Comparison of ENCODE assay signal across 8 cellular contexts in genomic region chr20:58652606-58653303, GRCh38. TPM values are rescaled to one million over a fixed set of nuclear protein-coding genes. Genes with fewer than 3 reads are reported as not detected.
DNase-seq lines count a peak whose midpoint lies in the region; ATAC-seq, FAIRE-seq and TF ChIP-seq lines count a peak whose summit lies in the region.

No MANE protein-coding gene starts in this region.

- peak overlapping the region; percentile 89 to 99 (median 98) for H3K4me3 Mint-ChIP-seq in naive B cell

- no peaks in the 10 kb centered on the region for H3K27me3 Mint-ChIP-seq in naive B cell

- peaks cover 17% of the 10 kb centered on the region for H3K27me3 ChIP-seq in MM.1S (replicated peaks; ENCODE audit: insufficient read depth, low read length)
- H3K27me3 ChIP-seq in bronchial epithelial cell (ENCODE audit: control insufficient read depth, insufficient read depth, low read length) = no peaks in the 10 kb centered on the region

- peak; percentile 13 for DNase-seq in stimulated activated CD8-positive, alpha-beta memory T cell treated with anti-CD3 and anti-CD28 coated beads, Interleukin-15, amount 100 ng/mL, for 1 hour (ENCODE audit: low read depth)
- no peak for DNase-seq in stimulated activated CD8-positive, alpha-beta memory T cell treated with anti-CD3 and anti-CD28 coated beads, Interleukin-4, amount 100 ng/mL, for 48 hours
- no peak for DNase-seq in MM.1S
- DNase-seq in bronchial epithelial cell (ENCODE audit: low read depth) = peak; percentile 22
- DNase-seq in naive B cell = no peak
- DNase-seq in effector CD4-positive, alpha-beta T cell = no peak
- DNase-seq in DMS53 treated with DMSO at 0.1 percent for 48 hours (lab: John Stamatoyannopoulos, UW; ENCODE audit: unreplicated experiment) = no peak
- DNase-seq in LoVo (ENCODE audit: low spot score) = no peak

- H3K36me3 ChIP-seq in MM.1S (replicated peaks; ENCODE audit: insufficient read depth, low read length) (no peaks in the 10 kb centered on the region; the same call in 1 of the 2 replicates), bronchial epithelial cell (ENCODE audit: control insufficient read depth, insufficient read depth, low read length) (no peaks in the 10 kb centered on the region)

- peak; percentile 1 to 4 for ATAC-seq in naive B cell (ENCODE audit: low read depth in 2 of 2)

- 0 out of 2 replicates have a peak overlapping the region, but pooled peaks have one; percentile 17 for H2AFZ ChIP-seq in MM.1S (ENCODE audit: low read length)

- TF ChIP-seq CTCF in MM.1S (IDR thresholded peaks at IDR 0.05; ENCODE audit: low read length) (no peak), bronchial epithelial cell (IDR thresholded peaks at IDR 0.05; ENCODE audit: insufficient read depth, low read length, severe bottlenecking) (no peak)

- peaks cover under 1% of the 10 kb centered on the region; the same call in 1 of the 2 replicates for H4K20me1 ChIP-seq in MM.1S (ENCODE audit: insufficient read depth, low read length)

- peak overlapping the region; percentile 95 to 99 (median 98) for H3K27ac Mint-ChIP-seq in naive B cell

- H3K9me3 ChIP-seq in MM.1S (replicated peaks; ENCODE audit: insufficient read depth, low read length) = no peaks in the 10 kb centered on the region

- peaks cover 9% of the 10 kb centered on the region; the same call in 1 of the 2 replicates for H3K4me1 ChIP-seq in MM.1S (ENCODE audit: low read length)

- FAIRE-seq in bronchial epithelial cell (lab: Jason Lieb, UNC) = no peak

- no peaks in the 10 kb centered on the region for H3K9me3 Mint-ChIP-seq in naive B cell

- H3K4me2 ChIP-seq in MM.1S (ENCODE audit: low read depth, low read length) = peak overlapping the region; percentile 62

- peaks cover 65% of the 10 kb centered on the region for H3K79me2 ChIP-seq in MM.1S (ENCODE audit: low read length)

- H3K9ac ChIP-seq in MM.1S (ENCODE audit: low read length) = peak overlapping the region; percentile 97

- H3K36me3 Mint-ChIP-seq in naive B cell = no peaks in the 10 kb centered on the region

- H3K9me2 ChIP-seq in MM.1S (replicated peaks; ENCODE audit: insufficient read depth, low read length) = no peaks in the 10 kb centered on the region

- peak overlapping the region; percentile 58; the same call in 1 of the 2 replicates for H3K27ac ChIP-seq in MM.1S (ENCODE audit: low read length)

- H3F3A ChIP-seq in MM.1S (ENCODE audit: insufficient read depth, low read length) = peaks cover 11% of the 10 kb centered on the region; the same call in 1 of the 2 replicates

- H3K4me3 ChIP-seq in MM.1S (ENCODE audit: low read length) (peak overlapping the region; percentile 100), bronchial epithelial cell (ENCODE audit: low read depth, low read length) (peak overlapping the region; percentile 86)

- peaks cover 23 to 42% (median 36%) of the 10 kb centered on the region in 3 donors for H3K4me1 Mint-ChIP-seq in naive B cell

RNA-seq across cellular contexts. Expression of gene STX16, which starts 1.7 kb away (rescaled TPM):
- total RNA-seq in bronchial epithelial cell = 47.7 and 64.4 TPM in 2 replicates
- polyA plus RNA-seq in naive B cell (ENCODE audit: low read depth in 6 of 6) = 10 to 100 TPM; 15.7 to 35.7 (median 20.8) TPM

RNA-seq across cellular contexts. Expression of gene NPEPL1, which starts 39.8 kb away (rescaled TPM):
- total RNA-seq in bronchial epithelial cell = 23.7 and 24.7 TPM in 2 replicates
- polyA plus RNA-seq in naive B cell (ENCODE audit: low read depth in 6 of 6) = 1 to 10 TPM; 4.2 to 8.4 (median 6.0) TPM

Comparison
In these comparisons a context has a peak if more than half of its experiments do, and no peak if none do; other contexts are left out.
1. DNase-seq: peak in stimulated activated CD8-positive, alpha-beta memory T cell treated with anti-CD3 and anti-CD28 coated beads, Interleukin-15, amount 100 ng/mL, for 1 hour (single experiment) and bronchial epithelial cell (single experiment); none in stimulated activated CD8-positive, alpha-beta memory T cell treated with anti-CD3 and anti-CD28 coated beads, Interleukin-4, amount 100 ng/mL, for 48 hours (single experiment), MM.1S (single experiment), naive B cell (single experiment), effector CD4-positive, alpha-beta T cell (single experiment), DMS53 treated with DMSO at 0.1 percent for 48 hours (single experiment) and LoVo (single experiment).